ENCODE assay signal across 9 cellular contexts in the genomic region with DNA sequence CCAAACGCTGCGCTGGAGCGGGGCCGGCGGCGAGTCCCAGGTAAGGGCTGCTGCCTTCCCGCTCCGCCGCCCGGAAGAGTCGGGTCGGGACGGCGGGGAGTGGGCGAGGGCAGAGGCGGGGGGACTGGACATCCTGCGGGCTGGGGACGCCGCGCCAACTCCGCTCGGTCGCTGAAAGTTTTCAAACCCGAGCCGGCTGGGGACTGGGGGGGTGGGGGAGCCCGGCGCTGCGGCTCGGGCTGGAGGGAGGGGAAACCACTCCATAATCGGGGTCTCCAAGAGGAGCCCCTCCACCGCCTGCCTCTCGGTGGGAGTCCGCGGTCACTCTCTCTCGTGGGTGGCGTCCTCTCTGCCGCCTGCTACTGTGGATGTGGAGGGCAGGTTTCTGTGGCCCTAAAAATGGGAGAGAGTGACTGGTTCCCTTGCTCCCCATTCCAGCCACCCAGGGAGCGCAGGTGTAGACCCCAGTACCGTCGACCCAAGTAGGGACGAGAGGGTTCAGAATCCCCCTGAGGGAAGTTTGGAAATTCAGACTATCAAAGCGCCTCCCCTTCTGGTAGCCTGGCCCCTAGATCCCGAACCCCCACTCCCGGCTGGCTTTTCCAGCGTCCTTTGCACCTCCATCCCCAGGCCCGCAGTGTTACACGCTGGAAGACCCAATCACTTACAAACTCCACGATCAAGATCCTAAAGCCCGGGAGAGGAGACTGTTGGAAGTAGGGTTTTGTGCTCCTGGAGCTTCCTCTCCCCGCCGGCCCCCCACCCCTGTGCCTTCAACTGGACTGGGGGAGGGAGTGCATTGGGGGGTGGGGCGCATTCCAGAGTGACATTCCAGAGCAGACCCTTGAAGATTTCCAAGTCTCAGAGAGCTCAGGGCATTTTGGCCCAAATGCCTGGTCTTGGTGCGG. TPM values are rescaled to one million over a fixed set of nuclear protein-coding genes. Genes with fewer than 3 reads are reported as not detected.
A peak's percentile ranks its signal among the peaks of the same experiment; 100 is the strongest.
DNase-seq lines count a peak whose midpoint lies in the region; ATAC-seq, FAIRE-seq and TF ChIP-seq lines count a peak whose summit lies in the region.
"Had no signal": no experiment of that assay in that cellular context is flagged by ENCODE, and none has a peak within 500 bp of the region (broad histone marks: within the 10 kb centered on the region; RNA-seq: fewer than 3 reads in every experiment).

No MANE protein-coding gene starts in this region.

- no peaks in the 10 kb centered on the region for H3K9me2 ChIP-seq in HCT116 (ENCODE audit: insufficient read depth)

- H3K27me3 ChIP-seq in HCT116 (ENCODE audit: insufficient read depth, low read length): no peaks in the 10 kb centered on the region
- H3K27me3 ChIP-seq in ascending aorta: no peaks in the 10 kb centered on the region

- H3K9me3 ChIP-seq in HCT116 (ENCODE audit: control insufficient read depth in 1 of 2, insufficient read depth in 1 of 2, low read depth in 1 of 2, low read length in 2 of 2): no peaks in the 10 kb centered on the region; a peak in 1 of 4 replicates
- H3K9me3 ChIP-seq in ascending aorta: peaks cover 0 to 3% of the 10 kb centered on the region in 2 donors
- H3K9me3 ChIP-seq in kidney (ENCODE audit: control insufficient read depth in 1 of 2, low read length in 2 of 2): no peaks in the 10 kb centered on the region

- peak overlapping the region; percentile 64 for H3K4me3 Mint-ChIP-seq in stimulated activated effector memory CD8-positive, alpha-beta T cell treated with anti-CD3 and anti-CD28 coated beads, Interleukin-12 subunit alpha, Interleukin-12 subunit beta, amount 100 ng/mL, for 72 hours

- H4K20me1 ChIP-seq in HCT116 (ENCODE audit: insufficient read depth): no peaks in the 10 kb centered on the region

- no peak overlapping the region for H3K27ac Mint-ChIP-seq in stimulated activated effector memory CD8-positive, alpha-beta T cell treated with anti-CD3 and anti-CD28 coated beads, Interleukin-12 subunit alpha, Interleukin-12 subunit beta, amount 100 ng/mL, for 72 hours

- ATAC-seq in HCT116 (no peak), HG03159 (IDR thresholded peaks at IDR 0.05; ENCODE audit: unreplicated experiment) (no peak), HG03196 (IDR thresholded peaks at IDR 0.05; ENCODE audit: unreplicated experiment) (no peak)
- no peak for ATAC-seq in stimulated activated effector memory CD8-positive, alpha-beta T cell treated with anti-CD3 and anti-CD28 coated beads, Interleukin-12 subunit alpha, Interleukin-12 subunit beta, amount 100 ng/mL, for 72 hours

- H3K9me3 Mint-ChIP-seq in stimulated activated effector memory CD8-positive, alpha-beta T cell treated with anti-CD3 and anti-CD28 coated beads, Interleukin-12 subunit alpha, Interleukin-12 subunit beta, amount 100 ng/mL, for 72 hours: no peaks in the 10 kb centered on the region

- TF ChIP-seq CTCF in HCT116 (IDR thresholded peaks at IDR 0.05 in 2 of 3, conservative IDR thresholded peaks at IDR 0.05 in 1 of 3; ENCODE audit: borderline replicate concordance in 1 of 3, insufficient read depth in 1 of 3, low read depth in 2 of 3, low read length in 2 of 3) (no peak), ascending aorta (IDR thresholded peaks at IDR 0.05) (no peak), kidney (IDR thresholded peaks at IDR 0.05; ENCODE audit: borderline replicate concordance, extremely low read depth, insufficient read depth) (no peak)

- H3K4me1 ChIP-seq in HCT116 (ENCODE audit: control insufficient read depth in 1 of 2, insufficient read depth in 2 of 2, low read length in 2 of 2) (peaks cover 26 to 49% of the 10 kb centered on the region in 2 experiments), ascending aorta (peaks cover 2 to 43% of the 10 kb centered on the region in 2 donors), kidney (ENCODE audit: control insufficient read depth in 1 of 2, insufficient read depth in 1 of 2, low read depth in 1 of 2, low read length in 2 of 2) (peaks cover 27 to 37% of the 10 kb centered on the region in 2 donors)

- DNase-seq in HCT116 (ENCODE audit: low read depth, low spot score) (no peak), ascending aorta (ENCODE audit: low spot score in 2 of 2) (no peak), kidney (peak; percentile 77), NCI-H2227 (lab: John Stamatoyannopoulos, UW; ENCODE audit: unreplicated experiment) (no peak), NCI-H82 (lab: John Stamatoyannopoulos, UW) (no peak)
- DNase-seq in stimulated activated effector memory CD8-positive, alpha-beta T cell treated with anti-CD3 and anti-CD28 coated beads, Interleukin-12 subunit alpha, Interleukin-12 subunit beta, amount 100 ng/mL, for 72 hours (ENCODE audit: low spot score in 2 of 2): no peak

- H3K4me2 ChIP-seq in HCT116 (ENCODE audit: low read length): peak overlapping the region; percentile 86

- H3K4me3 ChIP-seq in HCT116 (replicated peaks in 1 of 2; ENCODE audit: low read depth in 1 of 2, low read length in 2 of 2): peak overlapping the region; percentile 64 to 70
- peak overlapping the region; percentile 68 to 95 for H3K4me3 ChIP-seq in ascending aorta
- peak overlapping the region; percentile 81 to 92 for H3K4me3 ChIP-seq in kidney (ENCODE audit: low read length in 2 of 2)

- H2AFZ ChIP-seq in HCT116 (ENCODE audit: low read depth, low read length, poor library complexity, severe bottlenecking): no peak overlapping the region

- no peak for TF ChIP-seq RAD21 in HCT116 (IDR thresholded peaks at IDR 0.05; ENCODE audit: low read depth)

- no peaks in the 10 kb centered on the region for H3K36me3 Mint-ChIP-seq in stimulated activated effector memory CD8-positive, alpha-beta T cell treated with anti-CD3 and anti-CD28 coated beads, Interleukin-12 subunit alpha, Interleukin-12 subunit beta, amount 100 ng/mL, for 72 hours

- TF ChIP-seq POLR2A in HCT116 (IDR thresholded peaks at IDR 0.05; ENCODE audit: borderline replicate concordance, extremely low read depth, insufficient read depth, insufficient read length): no peak

- no TSS peak for BruUV-seq in HCT116 (replicated peaks; lab: Mats Ljungman, UMichigan)

- H3K27ac ChIP-seq in HCT116 (ENCODE audit: low read depth, low read length): peak overlapping the region; percentile 89; the same call in 1 of the 2 replicates
- H3K27ac ChIP-seq in ascending aorta: peak overlapping the region; percentile 97 to 99
- H3K27ac ChIP-seq in kidney (ENCODE audit: low read depth in 2 of 2, low read length in 2 of 2): peak overlapping the region; percentile 97 to 100
- H3K27ac ChIP-seq: neutrophil had no signal

- intact Hi-C loops in HCT116 (cut with micrococcal nuclease) (no loop called here), ascending aorta (cut with DNase I) (loop anchor here (5.0 kb wide), 2 partner anchors 440 to 1140 kb away; partner anchors contain the start of gene FDXR), kidney (cut with DNase I) (no loop called here)

- H3K79me2 ChIP-seq in HCT116 (ENCODE audit: insufficient read depth, low read length): peaks cover 3% of the 10 kb centered on the region; the same call in 1 of the 2 replicates

- RAD21 ChIA-PET in HCT116 (lab: Charles Lee; ENCODE audit: low non-redundant PET in 1 of 2, low total read pairs in 2 of 2, uncharacterized antibody in 2 of 2, unreplicated experiment in 2 of 2): interaction anchor here in 1 of 2 experiments (0.6 kb wide), 1 partner anchor 11 kb away, joined by 5 read pairs; no protein-coding TSS in a partner anchor

- no peaks in the 10 kb centered on the region for H3K36me3 ChIP-seq in HCT116 (ENCODE audit: control insufficient read depth in 1 of 2, insufficient read depth in 2 of 2, low read length in 2 of 2)
- no peaks in the 10 kb centered on the region for H3K36me3 ChIP-seq in ascending aorta
- H3K36me3 ChIP-seq in kidney (ENCODE audit: control insufficient read depth in 1 of 2, insufficient read depth in 2 of 2, low read length in 2 of 2): no peaks in the 10 kb centered on the region
- H3K36me3 ChIP-seq: neutrophil had no signal

- peak overlapping the region; percentile 66 for H3K9ac ChIP-seq in HCT116 (ENCODE audit: low read length)
- H3K9ac ChIP-seq in kidney (ENCODE audit: low read length in 2 of 2): peak overlapping the region; percentile 52 to 97

- POLR2A ChIA-PET in HCT116 (lab: Charles Lee): no interaction called here

- peaks cover 9% of the 10 kb centered on the region for H3K4me1 Mint-ChIP-seq in stimulated activated effector memory CD8-positive, alpha-beta T cell treated with anti-CD3 and anti-CD28 coated beads, Interleukin-12 subunit alpha, Interleukin-12 subunit beta, amount 100 ng/mL, for 72 hours

- FAIRE-seq in kidney (lab: Jason Lieb, UNC): no peak

- CTCF ChIA-PET in HCT116 (lab: Charles Lee): interaction anchor here (1.2 kb wide), 1 partner anchor 65 kb away, joined by 3 read pairs; no protein-coding TSS in a partner anchor

TF ChIP-seq in HCT116, 20 proteins besides CTCF, POLR2A, EP300 and RAD21:
- TF ChIP-seq CBX3 (IDR thresholded peaks at IDR 0.05; ENCODE audit: low read depth) (no peak), ZFX (IDR thresholded peaks at IDR 0.05) (no peak), TCF7L2 (IDR thresholded peaks at IDR 0.05; ENCODE audit: borderline replicate concordance, extremely low read depth, insufficient read depth, insufficient read length) (no peak), POLR2AphosphoS5 (IDR thresholded peaks at IDR 0.05; ENCODE audit: low read depth, low read length) (no peak), ELF1 (IDR thresholded peaks at IDR 0.05; ENCODE audit: borderline replicate concordance, low read depth) (no peak), YY1 (IDR thresholded peaks at IDR 0.05; ENCODE audit: extremely low read depth, insufficient replicate concordance, low read depth, low read length) (no peak), EZH2 (IDR thresholded peaks at IDR 0.05) (no peak), SP1 (IDR thresholded peaks at IDR 0.05; ENCODE audit: low read depth) (no peak), SRF (IDR thresholded peaks at IDR 0.05; ENCODE audit: low read depth) (no peak), FOSL1 (IDR thresholded peaks at IDR 0.05; ENCODE audit: low read depth) (no peak)
- TF ChIP-seq, protein P1, sequence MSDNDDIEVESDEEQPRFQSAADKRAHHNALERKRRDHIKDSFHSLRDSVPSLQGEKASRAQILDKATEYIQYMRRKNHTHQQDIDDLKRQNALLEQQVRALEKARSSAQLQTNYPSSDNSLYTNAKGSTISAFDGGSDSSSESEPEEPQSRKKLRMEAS (IDR thresholded peaks at IDR 0.05): no peak

RNA-seq across cellular contexts. Expression of gene GPRC5C, which starts 0.8 kb away (rescaled TPM):
- total RNA-seq in HCT116 (2021; ENCODE audit: unreplicated experiment) (54.4 TPM), ascending aorta (29.1 TPM), kidney (358 TPM)
- polyA plus RNA-seq in HCT116 (2012): 83.1 and 93.8 TPM in 2 replicates
- 242 TPM for polyA plus RNA-seq in kidney (ENCODE audit: insufficient read depth, low read depth, low replicate concordance)

RNA-seq across cellular contexts. Expression of gene CD300A, which starts 33.7 kb away (rescaled TPM):
- 0.71 TPM for total RNA-seq in HCT116 (2021; ENCODE audit: unreplicated experiment)
- 0.11 and 0.17 TPM in 2 replicates for polyA plus RNA-seq in HCT116 (2012)
- total RNA-seq in ascending aorta: 21.9 TPM
- 8.2 TPM for total RNA-seq in kidney
- 3.1 TPM for polyA plus RNA-seq in kidney (ENCODE audit: insufficient read depth, low read depth, low replicate concordance)
